9 cellular contexts compared by ENCODE assay signal in genomic region chr5:97297063-97297715, GRCh38.
DNase-seq lines count a peak whose midpoint lies in the region; ATAC-seq and TF ChIP-seq lines count a peak whose summit lies in the region.
"Had no signal": no experiment of that assay in that cellular context is flagged by ENCODE, and none has a peak within 500 bp of the region (broad histone marks: within the 10 kb centered on the region; RNA-seq: fewer than 3 reads in every experiment).

No MANE protein-coding gene starts in this region.

- H3K4me1 ChIP-seq in OCI-LY7 (ENCODE audit: insufficient read depth, low read length, poor library complexity, severe bottlenecking) = no peaks in the 10 kb centered on the region

- H3K4me3 ChIP-seq in OCI-LY7 (ENCODE audit: low read depth, low read length, poor library complexity, severe bottlenecking) = no peak overlapping the region
- no peak overlapping the region for H3K4me3 ChIP-seq in retinal pigment epithelial cell (ENCODE audit: low read length)

- H3K9me3 Mint-ChIP-seq in CD4-positive, alpha-beta T cell = peaks cover 4% of the 10 kb centered on the region
- H3K9me3 Mint-ChIP-seq: dendritic cell treated with granulocyte-macrophage colony-stimulating factor and Interleukin-4, amounts not matched to agents 40 ng/mL and 50 ng/mL, for 4 days had no signal

- DNase-seq in SIG-M5 treated with dmso at 0.1 percent for 504 hours (lab: John Stamatoyannopoulos, UW; ENCODE audit: unreplicated experiment) (peak; percentile 70), SIG-M5 (lab: John Stamatoyannopoulos, UW) (no peak), OCI-LY7 (ENCODE audit: low spot score) (peak; percentile 24), retinal pigment epithelial cell (ENCODE audit: low read depth) (no peak)
- no peak for DNase-seq in CD4-positive, alpha-beta T cell

- no peaks in the 10 kb centered on the region for H3K9me2 ChIP-seq in OCI-LY7 (ENCODE audit: insufficient read depth, low read length)

- H3K4me1 Mint-ChIP-seq in CD4-positive, alpha-beta T cell (ENCODE audit: low read depth) = no peaks in the 10 kb centered on the region

- no peak overlapping the region for H3K27ac Mint-ChIP-seq in CD4-positive, alpha-beta T cell
- H3K27ac Mint-ChIP-seq: dendritic cell treated with granulocyte-macrophage colony-stimulating factor and Interleukin-4, amounts not matched to agents 40 ng/mL and 50 ng/mL, for 4 days had no signal

- POLR2A ChIA-PET in OCI-LY7 (lab: Charles Lee) = no interaction called here
- POLR2A ChIA-PET in CD4-positive, alpha-beta T cell (lab: Charles Lee) = no interaction called here

- H2AFZ ChIP-seq in OCI-LY7 (ENCODE audit: low read length) = no peak overlapping the region

- ATAC-seq in GM21367 (IDR thresholded peaks at IDR 0.05; ENCODE audit: unreplicated experiment) (peak; percentile 99), HG03442 (IDR thresholded peaks at IDR 0.05; ENCODE audit: unreplicated experiment) (peak; percentile 100), esophagus mucosa (peak; percentile 66)
- no peak for ATAC-seq in CD4-positive, alpha-beta T cell (ENCODE audit: poor library complexity)

- no peaks in the 10 kb centered on the region for H3K27me3 ChIP-seq in CD4-positive, alpha-beta T cell (ENCODE audit: control insufficient read depth, insufficient read depth, low read length)

- CTCF ChIA-PET in OCI-LY7 (lab: Charles Lee; ENCODE audit: unreplicated experiment) = no interaction called here
- CTCF ChIA-PET in CD4-positive, alpha-beta T cell (lab: Charles Lee) = no interaction called here

- H3K27ac ChIP-seq in OCI-LY7 (ENCODE audit: low read depth, low read length, poor library complexity, severe bottlenecking) = no peak overlapping the region
- no peak overlapping the region for H3K27ac ChIP-seq in CD4-positive, alpha-beta T cell (ENCODE audit: low read depth, low read length)

- H3K27me3 Mint-ChIP-seq in CD4-positive, alpha-beta T cell = no peaks in the 10 kb centered on the region
- H3K27me3 Mint-ChIP-seq: dendritic cell treated with granulocyte-macrophage colony-stimulating factor and Interleukin-4, amounts not matched to agents 40 ng/mL and 50 ng/mL, for 4 days had no signal

- H4K20me1 ChIP-seq in OCI-LY7 (ENCODE audit: insufficient read depth, low read length) = no peaks in the 10 kb centered on the region

- TF ChIP-seq CTCF in OCI-LY7 (conservative IDR thresholded peaks at IDR 0.05; ENCODE audit: low read length) (peak; percentile 71), retinal pigment epithelial cell (conservative IDR thresholded peaks at IDR 0.05; ENCODE audit: low read depth, low read length) (peak; percentile 46)
- TF ChIP-seq CTCF in CD4-positive, alpha-beta T cell (IDR thresholded peaks at IDR 0.05) = no peak

- no peak overlapping the region for H3K4me2 ChIP-seq in OCI-LY7 (ENCODE audit: low read length)

- intact Hi-C loops in OCI-LY7 (cut with micrococcal nuclease; ENCODE audit: unreplicated experiment) = no loop called here
- intact Hi-C loops in CD4-positive, alpha-beta T cell (cut with DNase I, micrococcal nuclease) = no loop called here

- no peaks in the 10 kb centered on the region for H3K79me2 ChIP-seq in OCI-LY7 (ENCODE audit: insufficient read depth, low read depth, low read length)

- H3K4me3 Mint-ChIP-seq in CD4-positive, alpha-beta T cell = no peak overlapping the region
- H3K4me3 Mint-ChIP-seq: dendritic cell treated with granulocyte-macrophage colony-stimulating factor and Interleukin-4, amounts not matched to agents 40 ng/mL and 50 ng/mL, for 4 days had no signal

- BruUV-seq in OCI-LY7 (replicated peaks; lab: Mats Ljungman, UMichigan) = no TSS peak

- no peaks in the 10 kb centered on the region for H3K9me3 ChIP-seq in OCI-LY7 (ENCODE audit: low read length)
- H3K9me3 ChIP-seq in CD4-positive, alpha-beta T cell (ENCODE audit: control insufficient read depth, low read length) = no peaks in the 10 kb centered on the region

- H3K36me3 Mint-ChIP-seq in CD4-positive, alpha-beta T cell (ENCODE audit: low read depth) = no peaks in the 10 kb centered on the region

- no peaks in the 10 kb centered on the region for H3K36me3 ChIP-seq in OCI-LY7 (ENCODE audit: insufficient read depth, low read length)

Comparison
In these comparisons a context has a peak if more than half of its experiments do, and no peak if none do; other contexts are left out.
1. DNase-seq: peak in SIG-M5 treated with dmso at 0.1 percent for 504 hours (single experiment) and OCI-LY7 (single experiment); none in SIG-M5 (single experiment), retinal pigment epithelial cell (single experiment) and CD4-positive, alpha-beta T cell (0 of 10).